8 cellular contexts compared by ENCODE assay signal in the genomic region with DNA sequence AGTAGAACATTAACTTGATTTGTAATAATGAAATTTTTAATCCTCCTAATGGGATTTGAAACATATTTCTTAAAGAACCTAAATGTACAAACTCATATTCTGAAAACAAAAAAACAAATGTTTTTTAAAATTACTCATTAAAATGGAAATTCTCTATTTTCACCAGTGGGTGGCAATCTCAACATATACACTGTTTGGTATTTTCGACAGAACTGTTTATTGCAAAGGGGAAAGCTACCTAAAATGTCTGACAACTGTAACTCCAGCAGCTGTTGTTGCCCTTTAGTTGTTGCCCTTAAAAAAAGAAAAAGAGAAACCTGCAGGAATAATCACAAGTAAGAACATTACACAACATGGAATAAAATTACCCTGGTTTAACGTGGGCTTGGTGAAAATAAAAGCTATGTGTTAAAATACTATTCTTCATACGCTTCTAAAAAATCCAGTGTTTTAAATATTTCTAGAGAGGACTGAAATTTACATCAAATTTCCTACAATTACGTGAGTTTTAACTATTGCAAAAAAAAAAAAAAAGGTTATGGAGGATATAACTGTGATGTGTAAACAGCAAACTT. TPM values are rescaled to one million over a fixed set of nuclear protein-coding genes. Genes with fewer than 3 reads are reported as not detected.
DNase-seq lines count a peak whose midpoint lies in the region; ATAC-seq, FAIRE-seq and TF ChIP-seq lines count a peak whose summit lies in the region.

No MANE protein-coding gene starts in this region.

- H3K9me3 ChIP-seq in gastrocnemius medialis, result no peaks in the 10 kb centered on the region

- no peaks in the 10 kb centered on the region for H3K36me3 Mint-ChIP-seq in activated T-helper 17 cell treated with anti-CD3 and anti-CD28 coated beads, Interleukin-2, amount 50 U/mL, for 72 hours (ENCODE audit: low read depth)

- intact Hi-C loops in gastrocnemius medialis (cut with DNase I; ENCODE audit: low total_unique reads), result no loop called here

- no peak overlapping the region for H3K4me3 ChIP-seq in gastrocnemius medialis

- no peak overlapping the region for H3K27ac Mint-ChIP-seq in activated T-helper 17 cell treated with anti-CD3 and anti-CD28 coated beads, Interleukin-2, amount 50 U/mL, for 72 hours

- ATAC-seq in GM21723 (IDR thresholded peaks at IDR 0.05; ENCODE audit: unreplicated experiment), result peak; percentile 66
- peak in 1 of 2 donors; percentile 58 for ATAC-seq in gastrocnemius medialis
- no peak for ATAC-seq in activated T-helper 17 cell treated with anti-CD3 and anti-CD28 coated beads, Interleukin-2, amount 50 U/mL, for 72 hours (replicated peaks)

- TF ChIP-seq CTCF in gastrocnemius medialis (IDR thresholded peaks at IDR 0.05 in 4 of 5, conservative IDR thresholded peaks at IDR 0.05 in 1 of 5), result peak in 4 of 5 experiments; percentile 37 to 60 (median 56)

- H3K36me3 ChIP-seq in gastrocnemius medialis, result no peaks in the 10 kb centered on the region

- no peaks in the 10 kb centered on the region for H3K9me3 Mint-ChIP-seq in activated T-helper 17 cell treated with anti-CD3 and anti-CD28 coated beads, Interleukin-2, amount 50 U/mL, for 72 hours

- H3K4me1 Mint-ChIP-seq in activated T-helper 17 cell treated with anti-CD3 and anti-CD28 coated beads, Interleukin-2, amount 50 U/mL, for 72 hours, result no peaks in the 10 kb centered on the region

- no peak overlapping the region for H3K4me3 Mint-ChIP-seq in activated T-helper 17 cell treated with anti-CD3 and anti-CD28 coated beads, Interleukin-2, amount 50 U/mL, for 72 hours

- DNase-seq in ELR (ENCODE audit: low read depth) (peak; percentile 64), NAMALWA (ENCODE audit: low spot score) (peak; percentile 80), SKM-1 treated with dmso at 0.1 percent for 144 hours (lab: John Stamatoyannopoulos, UW; ENCODE audit: unreplicated experiment) (peak; percentile 42), frontal cortex (ENCODE audit: low spot score in 2 of 2) (peak; percentile 5 to 22), gastrocnemius medialis (no peak)
- DNase-seq in activated T-cell treated with anti-CD3 and anti-CD28 coated beads, Interleukin-2, amount 50 U/mL, for 1 hour, result no peak

- peak; percentile 98 for FAIRE-seq in frontal cortex (lab: Jason Lieb, UNC)

- peaks cover 5 to 9% of the 10 kb centered on the region in 2 donors for H3K4me1 ChIP-seq in gastrocnemius medialis

- peaks cover 13% of the 10 kb centered on the region for H3K27me3 Mint-ChIP-seq in activated T-helper 17 cell treated with anti-CD3 and anti-CD28 coated beads, Interleukin-2, amount 50 U/mL, for 72 hours

- no peak for TF ChIP-seq POLR2A in gastrocnemius medialis (IDR thresholded peaks at IDR 0.05)

- no peaks in the 10 kb centered on the region for H3K27me3 ChIP-seq in gastrocnemius medialis

- H3K27ac ChIP-seq in gastrocnemius medialis, result no peak overlapping the region

- in situ Hi-C loops in gastrocnemius medialis (cut with MboI; ENCODE audit: low sequenced_read_pairs in 4 of 4), result loop anchor here in 1 of 4 donors (5.0 kb wide), 1 partner anchor 1028 kb away; no protein-coding TSS in a partner anchor

RNA-seq across cellular contexts. Expression of a gene that starts 54.5 kb away (rescaled TPM):
- total RNA-seq in frontal cortex, result 84.4 TPM
- 10 to 100 TPM; 11.2 to 43.6 (median 18.7) TPM for total RNA-seq in gastrocnemius medialis
- not detected for total RNA-seq in activated T-helper 17 cell treated with anti-CD3 and anti-CD28 coated beads, Interleukin-2, amount 50 U/mL, for 72 hours

Comparison
In these comparisons a context has a peak if more than half of its experiments do, and no peak if none do; other contexts are left out.
1. DNase-seq: peak in ELR (single experiment), NAMALWA (single experiment), SKM-1 treated with dmso at 0.1 percent for 144 hours (single experiment) and frontal cortex (2 of 2); none in gastrocnemius medialis (0 of 2) and activated T-cell treated with anti-CD3 and anti-CD28 coated beads, Interleukin-2, amount 50 U/mL, for 1 hour (single experiment).
2. RNA of a gene that starts 54.5 kb away (total RNA-seq): 84.4 TPM in frontal cortex (single experiment) and 11.2 to 43.6 TPM in gastrocnemius medialis; not detected in activated T-helper 17 cell treated with anti-CD3 and anti-CD28 coated beads, Interleukin-2, amount 50 U/mL, for 72 hours; every median in the first group is over 10 times any median in the second.